In genomic region chr1:64470670-64471217, GRCh38 we compare ENCODE assay signal across 8 cellular contexts. TPM values are rescaled to one million over a fixed set of nuclear protein-coding genes. Genes with fewer than 3 reads are reported as not detected.
DNase-seq lines count a peak whose midpoint lies in the region; ATAC-seq and TF ChIP-seq lines count a peak whose summit lies in the region.

No MANE protein-coding gene starts in this region.

- peak overlapping the region; percentile 92; the same call in 1 of the 2 replicates for H2AFZ ChIP-seq in PC-3 (ENCODE audit: low read length)

- H3K4me2 ChIP-seq in PC-3 (ENCODE audit: low read length): peak overlapping the region; percentile 87

- in situ Hi-C loops in transverse colon (cut with MboI; ENCODE audit: low pct_ligation_motif_present in 1 of 4, low pct_unique_long_range_greater_than_20kb in 1 of 4, low sequenced_read_pairs in 3 of 4): loop anchor here in 2 of 4 donors (25.0 kb wide), 1 partner anchor 192 kb away; no protein-coding TSS in a partner anchor

- CTCF ChIA-PET in PC-3 (lab: Charles Lee): no interaction called here

- H3K36me3 Mint-ChIP-seq in T-helper 1 cell treated with Interleukin-12 subunit alpha and Interleukin-12 subunit beta and Interleukin-4 antibody, amounts not matched to agents 30 μg/mL and 1 μg/mL, for 36 hours (ENCODE audit: low read depth): no peaks in the 10 kb centered on the region
- H3K36me3 Mint-ChIP-seq in memory B cell: no peaks in the 10 kb centered on the region

- DNase-seq in T-helper 1 cell (no peak), PC-3 (no peak), ecto neural progenitor cell (ENCODE audit: low spot score) (peak; percentile 71), memory B cell (ENCODE audit: low spot score in 2 of 2) (no peak), transverse colon (peak; percentile 15), NCI-H2196 (lab: John Stamatoyannopoulos, UW; ENCODE audit: unreplicated experiment) (no peak)

- no peak overlapping the region for H3K27ac ChIP-seq in PC-3 (ENCODE audit: low read length)
- peak overlapping the region; percentile 76 to 89 (median 82) for H3K27ac ChIP-seq in transverse colon

- no peaks in the 10 kb centered on the region for H3K9me2 ChIP-seq in PC-3 (replicated peaks; ENCODE audit: low read length)

- 0 out of 2 replicates have a peak, but pooled peaks cover 3% of the 10 kb centered on the region for H4K20me1 ChIP-seq in PC-3 (ENCODE audit: low read length)

- intact Hi-C loops in PC-3 (cut with micrococcal nuclease): loop anchor here (1.0 to 5.0 kb wide), 5 partner anchors 112 to 352 kb away; no protein-coding TSS in a partner anchor
- intact Hi-C loops in transverse colon (cut with DNase I; ENCODE audit: low total_unique reads): loop anchor here (10.0 kb wide), 1 partner anchor 74 kb away; no protein-coding TSS in a partner anchor

- no peak for TF ChIP-seq CTCF in PC-3 (conservative IDR thresholded peaks at IDR 0.05; ENCODE audit: low read depth, low read length)
- TF ChIP-seq CTCF in transverse colon (IDR thresholded peaks at IDR 0.05): no peak

- no peak for TF ChIP-seq EP300 in transverse colon (IDR thresholded peaks at IDR 0.05; ENCODE audit: low read depth)

- BruUV-seq in PC-3 (replicated peaks; lab: Mats Ljungman, UMichigan): no TSS peak

- H3F3A ChIP-seq in PC-3 (ENCODE audit: low read length, unreplicated experiment): no peaks in the 10 kb centered on the region

- TF ChIP-seq POLR2A in transverse colon (IDR thresholded peaks at IDR 0.05): no peak

- peak overlapping the region; percentile 80 for H3K9ac ChIP-seq in PC-3 (ENCODE audit: low read length)

- H3K4me3 ChIP-seq in PC-3 (ENCODE audit: low read length): peak overlapping the region; percentile 89
- H3K4me3 ChIP-seq in transverse colon: peak overlapping the region; percentile 58 to 70 (median 67)

- H3K79me2 ChIP-seq in PC-3 (ENCODE audit: low read length): peaks cover 19% of the 10 kb centered on the region

- H3K9me3 ChIP-seq in PC-3 (ENCODE audit: low read length) (no peaks in the 10 kb centered on the region), transverse colon (no peaks in the 10 kb centered on the region)

- H3K27me3 ChIP-seq in PC-3 (ENCODE audit: low read length): no peaks in the 10 kb centered on the region
- peaks cover 52% of the 10 kb centered on the region for H3K27me3 ChIP-seq in transverse colon

- no peak overlapping the region for H3K27ac Mint-ChIP-seq in T-helper 1 cell treated with Interleukin-12 subunit alpha and Interleukin-12 subunit beta and Interleukin-4 antibody, amounts not matched to agents 30 μg/mL and 1 μg/mL, for 36 hours
- no peak overlapping the region for H3K27ac Mint-ChIP-seq in memory B cell

- 0% methylated on average over 2 to 22 of the region's 41 CpGs for WGBS in transverse colon (ENCODE audit: low coverage in 1 of 2), 2 donors

- H3K27me3 Mint-ChIP-seq in T-helper 1 cell treated with Interleukin-12 subunit alpha and Interleukin-12 subunit beta and Interleukin-4 antibody, amounts not matched to agents 30 μg/mL and 1 μg/mL, for 36 hours (ENCODE audit: low read depth): peaks cover 63% of the 10 kb centered on the region
- H3K27me3 Mint-ChIP-seq in memory B cell: peaks cover 26% of the 10 kb centered on the region

- H3K4me1 Mint-ChIP-seq in T-helper 1 cell treated with Interleukin-12 subunit alpha and Interleukin-12 subunit beta and Interleukin-4 antibody, amounts not matched to agents 30 μg/mL and 1 μg/mL, for 36 hours (ENCODE audit: low read depth): peaks cover 11% of the 10 kb centered on the region
- peaks cover 13% of the 10 kb centered on the region for H3K4me1 Mint-ChIP-seq in memory B cell

- H3K4me3 Mint-ChIP-seq in T-helper 1 cell treated with Interleukin-12 subunit alpha and Interleukin-12 subunit beta and Interleukin-4 antibody, amounts not matched to agents 30 μg/mL and 1 μg/mL, for 36 hours: peak overlapping the region; percentile 91
- peak overlapping the region; percentile 86 for H3K4me3 Mint-ChIP-seq in memory B cell

- H3K9me3 Mint-ChIP-seq in T-helper 1 cell treated with Interleukin-12 subunit alpha and Interleukin-12 subunit beta and Interleukin-4 antibody, amounts not matched to agents 30 μg/mL and 1 μg/mL, for 36 hours: no peaks in the 10 kb centered on the region
- H3K9me3 Mint-ChIP-seq in memory B cell: no peaks in the 10 kb centered on the region

- POLR2A ChIA-PET in PC-3 (lab: Charles Lee; ENCODE audit: unreplicated experiment): no interaction called here

- H3K4me1 ChIP-seq in PC-3 (ENCODE audit: insufficient read depth, low read length) (peaks cover 25% of the 10 kb centered on the region), transverse colon (peaks cover 4 to 37% (median 21%) of the 10 kb centered on the region in 4 donors)

- no peaks in the 10 kb centered on the region for H3K36me3 ChIP-seq in PC-3 (ENCODE audit: low read depth, low read length)
- H3K36me3 ChIP-seq in transverse colon: no peaks in the 10 kb centered on the region

- ATAC-seq in HG02610 (IDR thresholded peaks at IDR 0.05; ENCODE audit: unreplicated experiment) (peak; percentile 12), PC-3 (peak; percentile 45), memory B cell (ENCODE audit: low read depth) (no peak)

RNA-seq across cellular contexts. Expression of gene CACHD1, which starts 0.8 kb away (rescaled TPM):
- 6.6 TPM in 2 replicates for total RNA-seq in PC-3 (2014; rRNA removed)
- total RNA-seq in transverse colon: 1 to 10 TPM in 3 of 4 donors, not detected in 1; 1.6 to 3.2 (median 2.2) TPM

Comparison
In these comparisons a context has a peak if more than half of its experiments do, and no peak if none do; other contexts are left out.
1. DNase-seq: peak in ecto neural progenitor cell (single experiment) and transverse colon (single experiment); none in T-helper 1 cell (0 of 5), PC-3 (single experiment), memory B cell (0 of 2) and NCI-H2196 (single experiment).